ENCODE assay signal across 9 cellular contexts in genomic region chr1:221045842-221046831, GRCh38.
DNase-seq lines count a peak whose midpoint lies in the region; ATAC-seq and TF ChIP-seq lines count a peak whose summit lies in the region.
"Had no signal": no experiment of that assay in that cellular context is flagged by ENCODE, and none has a peak within 500 bp of the region (broad histone marks: within the 10 kb centered on the region; RNA-seq: fewer than 3 reads in every experiment).

No MANE protein-coding gene starts in this region.

- H3K27ac ChIP-seq in right atrium auricular region (peak overlapping the region in 1 of 2 donors; percentile 17), SJSA1 (peak overlapping the region; percentile 69)
- H3K27ac ChIP-seq in effector memory CD4-positive, alpha-beta T cell (ENCODE audit: insufficient read depth, low read length, poor library complexity, severe bottlenecking): no peak overlapping the region

- H3K4me1 ChIP-seq in right atrium auricular region (no peaks in the 10 kb centered on the region), SJSA1 (replicated peaks) (peaks cover 23% of the 10 kb centered on the region), mucosa of descending colon (ENCODE audit: low read depth) (no peaks in the 10 kb centered on the region)
- H3K4me1 ChIP-seq in effector memory CD4-positive, alpha-beta T cell (ENCODE audit: control insufficient read depth, insufficient read depth, low read length, poor library complexity, severe bottlenecking): no peaks in the 10 kb centered on the region

- no peak for TF ChIP-seq CTCF in right atrium auricular region (IDR thresholded peaks at IDR 0.05)
- TF ChIP-seq CTCF in mucosa of descending colon (IDR thresholded peaks at IDR 0.05): no peak

- H3K36me3 ChIP-seq in right atrium auricular region (no peaks in the 10 kb centered on the region), SJSA1 (no peaks in the 10 kb centered on the region), mucosa of descending colon (ENCODE audit: low read depth) (no peaks in the 10 kb centered on the region)
- no peaks in the 10 kb centered on the region for H3K36me3 ChIP-seq in effector memory CD4-positive, alpha-beta T cell (ENCODE audit: control insufficient read depth, insufficient read depth, low read length)

- no peak for DNase-seq in Right ventricle myocardium superior
- no peak for DNase-seq in right atrium auricular region (ENCODE audit: low spot score)
- peak in 1 of 2 experiments; percentile 74 for DNase-seq in SJSA1 (ENCODE audit: low read depth in 1 of 2, low spot score in 2 of 2)
- DNase-seq in mucosa of descending colon: no peak
- DNase-seq in effector memory CD4-positive, alpha-beta T cell: no peak
- DNase-seq in activated CD4-positive, alpha-beta T cell treated with anti-CD3 and anti-CD28 coated beads, Interleukin-2, amount 50 U/mL, for 48 hours: no peak
- DNase-seq in NCI-H526 (lab: John Stamatoyannopoulos, UW): no peak
- DNase-seq: naive thymus-derived CD8-positive, alpha-beta T cell had no signal

- intact Hi-C loops in Right ventricle myocardium superior (cut with DNase I): no loop called here
- intact Hi-C loops in mucosa of descending colon (cut with DNase I, micrococcal nuclease): no loop called here

- H3K27me3 ChIP-seq in right atrium auricular region (peaks cover 0 to 2% of the 10 kb centered on the region in 2 donors), SJSA1 (replicated peaks) (no peaks in the 10 kb centered on the region)
- H3K27me3 ChIP-seq in effector memory CD4-positive, alpha-beta T cell (replicated peaks; ENCODE audit: control insufficient read depth, insufficient read depth, low read length, poor library complexity, severe bottlenecking): no peaks in the 10 kb centered on the region

- ATAC-seq in Right ventricle myocardium superior (ENCODE audit: poor library complexity) (peak; percentile 58), HG03045 (IDR thresholded peaks at IDR 0.05; ENCODE audit: unreplicated experiment) (peak; percentile 95), mucosa of descending colon (peak; percentile 74)

- H3K4me3 ChIP-seq in right atrium auricular region: no peak overlapping the region
- no peak overlapping the region for H3K4me3 ChIP-seq in SJSA1
- no peak overlapping the region for H3K4me3 ChIP-seq in mucosa of descending colon
- no peak overlapping the region for H3K4me3 ChIP-seq in effector memory CD4-positive, alpha-beta T cell (ENCODE audit: insufficient read depth, low read depth, low read length, poor library complexity, severe bottlenecking)

- H3K9me3 ChIP-seq in right atrium auricular region: peaks cover 0 to 8% of the 10 kb centered on the region in 2 donors
- H3K9me3 ChIP-seq in SJSA1 (replicated peaks): no peaks in the 10 kb centered on the region
- H3K9me3 ChIP-seq in mucosa of descending colon: no peaks in the 10 kb centered on the region
- no peaks in the 10 kb centered on the region for H3K9me3 ChIP-seq in effector memory CD4-positive, alpha-beta T cell (ENCODE audit: control insufficient read depth, low read length)
